Comparison of ENCODE assay signal across 8 cellular contexts in the genomic region with DNA sequence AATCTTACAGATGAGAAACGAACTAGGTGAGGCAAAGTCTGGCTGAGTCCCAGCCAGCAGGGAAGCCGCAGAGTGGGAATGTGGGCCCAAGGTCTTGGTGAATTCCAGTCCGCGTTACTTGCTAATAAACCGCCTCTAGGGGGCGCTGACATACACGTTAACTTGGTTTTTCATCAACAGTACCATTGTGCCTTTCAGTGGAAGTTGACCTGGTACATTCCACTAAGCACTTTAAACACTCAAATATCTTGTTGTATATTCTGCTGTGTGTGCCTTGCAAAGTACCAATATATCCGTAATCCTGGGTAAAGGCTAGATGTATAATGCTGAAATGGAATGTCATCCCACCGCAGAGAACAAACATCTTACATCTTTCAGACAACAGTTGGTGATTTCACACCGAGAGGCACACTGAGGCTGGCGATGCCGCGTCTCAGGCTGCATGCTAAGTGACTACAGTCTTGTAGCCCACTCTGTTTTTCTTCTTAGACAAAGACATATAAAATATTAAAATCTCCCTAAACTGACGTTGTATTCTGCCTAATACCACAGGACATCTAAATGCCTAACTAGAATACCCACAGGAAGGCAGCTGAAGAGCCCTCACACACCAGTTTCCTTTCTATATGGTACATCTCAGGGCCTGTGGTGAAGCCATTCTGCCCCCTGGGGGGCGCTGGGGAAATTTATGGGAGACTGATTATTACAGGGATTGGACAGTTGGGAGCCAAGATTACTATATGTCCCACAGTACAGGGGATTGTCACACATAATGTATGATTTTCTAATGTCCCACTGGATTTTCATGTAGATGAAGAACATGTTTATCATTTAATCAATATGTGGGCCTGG. TPM values are rescaled to one million over a fixed set of nuclear protein-coding genes. Genes with fewer than 3 reads are reported as not detected.
DNase-seq lines count a peak whose midpoint lies in the region; ATAC-seq, FAIRE-seq and TF ChIP-seq lines count a peak whose summit lies in the region.

No MANE protein-coding gene starts in this region.

- no peak overlapping the region for H3K27ac ChIP-seq in WERI-Rb-1

- H3K9me3 ChIP-seq in WERI-Rb-1 (ENCODE audit: severe bottlenecking), result no peaks in the 10 kb centered on the region

- FAIRE-seq in islet of Langerhans (lab: Jason Lieb, UNC), result peak; percentile 72

- no peak overlapping the region for H3K4me3 ChIP-seq in WERI-Rb-1 (ENCODE audit: low read depth, low read length)

- DNase-seq in COLO668 (lab: John Stamatoyannopoulos, UW; ENCODE audit: unreplicated experiment), result peak; percentile 81
- peak; percentile 67 for DNase-seq in H4 (ENCODE audit: low spot score)
- DNase-seq in NCI-H2107 (lab: John Stamatoyannopoulos, UW), result peak; percentile 72
- DNase-seq in WERI-Rb-1, result peak; percentile 85
- peak; percentile 46 to 91 for DNase-seq in T47D (ENCODE audit: low read depth in 1 of 2, low spot score in 1 of 2)
- peak; percentile 45 to 46 for DNase-seq in stimulated activated CD4-positive, alpha-beta T cell treated with anti-CD3 and anti-CD28 coated beads, Interleukin-1b, Interleukin-23, amount 100 ng/mL, for 1 hour (ENCODE audit: low read depth in 2 of 2)

- TF ChIP-seq CTCF in WERI-Rb-1 (IDR thresholded peaks at IDR 0.05; ENCODE audit: low read depth, low read length), result peak; percentile 80

- no peaks in the 10 kb centered on the region for H3K27me3 ChIP-seq in WERI-Rb-1 (ENCODE audit: insufficient read depth, low read depth, severe bottlenecking)

- in situ Hi-C loops in T47D (cut with HindIII; ENCODE audit: low pct_unique_long_range_greater_than_20kb, low sequenced_read_pairs), result no loop called here

- no peak for ATAC-seq in HG02840 (IDR thresholded peaks at IDR 0.05; ENCODE audit: low FRiP score, unreplicated experiment)

- peaks cover 35% of the 10 kb centered on the region for H3K36me3 ChIP-seq in WERI-Rb-1

RNA-seq across cellular contexts. Expression of a gene that starts 49.2 kb away (rescaled TPM):
- total RNA-seq in H4 (2014; rRNA removed; shearing (Covaris generic)), result 19.0 and 23.4 TPM in 2 replicates
